Comparison of ENCODE assay signal across 18 cellular contexts in genomic region chr17:3448059-3448630, GRCh38. TPM values are rescaled to one million over a fixed set of nuclear protein-coding genes. Genes with fewer than 3 reads are reported as not detected.
DNase-seq lines count a peak whose midpoint lies in the region; ATAC-seq, FAIRE-seq and TF ChIP-seq lines count a peak whose summit lies in the region.
"Had no signal": no experiment of that assay in that cellular context is flagged by ENCODE, and none has a peak within 500 bp of the region (broad histone marks: within the 10 kb centered on the region; RNA-seq: fewer than 3 reads in every experiment).

No MANE protein-coding gene starts in this region.

- FAIRE-seq in A549 (lab: Jason Lieb, UNC) = peak; percentile 43
- FAIRE-seq: A204.1 had no signal

- ATAC-seq in A549 (peak; percentile 56 to 60; a peak in 4 of 6 replicates), left colon (peak; percentile 91), omental fat pad (ENCODE audit: low FRiP score) (no peak)

- no peaks in the 10 kb centered on the region for H3K9me3 Mint-ChIP-seq in activated CD4-positive, alpha-beta memory T cell treated with anti-CD3 and anti-CD28 coated beads for 36 hours
- H3K9me3 Mint-ChIP-seq: H9 had no signal

- TF ChIP-seq RAD21 in A549 (conservative IDR thresholded peaks at IDR 0.05 in 1 of 2, IDR thresholded peaks at IDR 0.05 in 1 of 2) = no peak

- no peaks in the 10 kb centered on the region for H3K36me3 Mint-ChIP-seq in activated CD4-positive, alpha-beta memory T cell treated with anti-CD3 and anti-CD28 coated beads for 36 hours
- H3K36me3 Mint-ChIP-seq: CD4-positive, CD25-positive, alpha-beta regulatory T cell had no signal

- intact Hi-C loops in left colon (cut with DNase I, micrococcal nuclease) = no loop called here
- intact Hi-C loops in activated CD4-positive, alpha-beta memory T cell treated with anti-CD3 and anti-CD28 coated beads for 36 hours (cut with micrococcal nuclease) = no loop called here

- H3K4me1 Mint-ChIP-seq in activated CD4-positive, alpha-beta memory T cell treated with anti-CD3 and anti-CD28 coated beads for 36 hours (ENCODE audit: low read depth) = no peaks in the 10 kb centered on the region
- H3K4me1 Mint-ChIP-seq: CD4-positive, CD25-positive, alpha-beta regulatory T cell; H9 had no signal

- CTCF ChIA-PET in A549 (lab: Yijun Ruan, JAX) = no interaction called here
- CTCF ChIA-PET in activated CD4-positive, alpha-beta memory T cell treated with anti-CD3 and anti-CD28 coated beads for 36 hours (lab: Charles Lee) = no interaction called here

- no peak overlapping the region for H3K4me3 Mint-ChIP-seq in activated CD4-positive, alpha-beta memory T cell treated with anti-CD3 and anti-CD28 coated beads for 36 hours
- H3K4me3 Mint-ChIP-seq: CD4-positive, CD25-positive, alpha-beta regulatory T cell; H9 had no signal

- H3K4me3 ChIP-seq in A549 (no peak overlapping the region), Loucy (ENCODE audit: low read length, poor library complexity, severe bottlenecking) (no peak overlapping the region), cardiac fibroblast (replicated peaks in 1 of 2; ENCODE audit: low read depth in 2 of 2, low read length in 2 of 2) (no peak overlapping the region), hepatocyte (no peak overlapping the region)
- H3K4me3 ChIP-seq: SJSA1 had no signal

- H3K27me3 Mint-ChIP-seq in activated CD4-positive, alpha-beta memory T cell treated with anti-CD3 and anti-CD28 coated beads for 36 hours = peaks cover 11% of the 10 kb centered on the region

- H3K9me3 ChIP-seq in A549 = no peaks in the 10 kb centered on the region
- no peaks in the 10 kb centered on the region for H3K9me3 ChIP-seq in Loucy (ENCODE audit: insufficient read depth, low read depth, low read length)
- no peaks in the 10 kb centered on the region for H3K9me3 ChIP-seq in hepatocyte (ENCODE audit: low read depth)
- H3K9me3 ChIP-seq: SJSA1 had no signal

- TF ChIP-seq POLR2A in A549 (IDR thresholded peaks at IDR 0.05; ENCODE audit: low read length) = no peak

- H3K9ac ChIP-seq in Loucy (ENCODE audit: low read depth, low read length, poor library complexity, severe bottlenecking) = no peak overlapping the region

- POLR2A ChIA-PET in A549 (lab: Yijun Ruan, JAX) = no interaction called here
- POLR2A ChIA-PET in activated CD4-positive, alpha-beta memory T cell treated with anti-CD3 and anti-CD28 coated beads for 36 hours (lab: Charles Lee) = no interaction called here

- H4K20me1 ChIP-seq in Loucy (ENCODE audit: insufficient read depth, low read length, poor library complexity, severe bottlenecking) (no peaks in the 10 kb centered on the region), hepatocyte (ENCODE audit: insufficient read depth, poor library complexity, severe bottlenecking) (no peaks in the 10 kb centered on the region)

- TF ChIP-seq EP300 in A549 (IDR thresholded peaks at IDR 0.05) = no peak

- H3K27ac ChIP-seq in A549 (no peak overlapping the region), hepatocyte (no peak overlapping the region)
- H3K27ac ChIP-seq: HL-60, SJSA1 had no signal

- H3K9me2 ChIP-seq in Loucy (replicated peaks; ENCODE audit: low read depth, low read length) = no peaks in the 10 kb centered on the region
- H3K9me2 ChIP-seq in hepatocyte (replicated peaks; ENCODE audit: insufficient read depth) = no peaks in the 10 kb centered on the region

- H2AFZ ChIP-seq in Loucy (ENCODE audit: low read length) (peak overlapping the region; percentile 26; the same call in 1 of the 2 replicates), hepatocyte (no peak overlapping the region)

- TF ChIP-seq CTCF in A549 (IDR thresholded peaks at IDR 0.05) (no peak), Loucy (conservative IDR thresholded peaks at IDR 0.05; ENCODE audit: low read length) (no peak), cardiac fibroblast (IDR thresholded peaks at IDR 0.05; ENCODE audit: low read depth, low read length) (no peak), hepatocyte (IDR thresholded peaks at IDR 0.05; ENCODE audit: poor library complexity) (no peak), omental fat pad (IDR thresholded peaks at IDR 0.05) (no peak)

- WGBS in A549 (ENCODE audit: missing lambda C conversion rate) = 17% methylated on average over 2 of the region's 2 CpGs
- WGBS in hepatocyte (ENCODE audit: low lambda C conversion rate, missing lambda C conversion rate) = 49% methylated on average over 2 of the region's 2 CpGs

- no peak overlapping the region for H3K4me2 ChIP-seq in A549
- H3K4me2 ChIP-seq in Loucy (ENCODE audit: low read depth, low read length, poor library complexity, severe bottlenecking) = no peak overlapping the region
- no peak overlapping the region for H3K4me2 ChIP-seq in hepatocyte

- H3K36me3 ChIP-seq in Loucy (ENCODE audit: insufficient read depth, low read length) (no peaks in the 10 kb centered on the region), hepatocyte (replicated peaks; ENCODE audit: insufficient read depth, low read depth) (no peaks in the 10 kb centered on the region)
- H3K36me3 ChIP-seq: SJSA1 had no signal

- H3K27ac Mint-ChIP-seq in activated CD4-positive, alpha-beta memory T cell treated with anti-CD3 and anti-CD28 coated beads for 36 hours = no peak overlapping the region
- H3K27ac Mint-ChIP-seq: CD4-positive, CD25-positive, alpha-beta regulatory T cell; H9 had no signal

- no peaks in the 10 kb centered on the region for H3K27me3 ChIP-seq in Loucy (ENCODE audit: insufficient read depth, low read length, poor library complexity, severe bottlenecking)
- H3K27me3 ChIP-seq in hepatocyte = no peaks in the 10 kb centered on the region
- H3K27me3 ChIP-seq: SJSA1 had no signal

- no peaks in the 10 kb centered on the region for H3K79me2 ChIP-seq in Loucy (ENCODE audit: insufficient read depth, low read length)
- H3K79me2 ChIP-seq in hepatocyte = no peaks in the 10 kb centered on the region

- H3F3A ChIP-seq in Loucy (ENCODE audit: low read depth) = no peaks in the 10 kb centered on the region

- DNase-seq in A549 (ENCODE audit: low read depth in 1 of 2, low spot score in 1 of 2) (peak in 1 of 2 experiments; percentile 5), cardiac fibroblast (ENCODE audit: low read depth in 2 of 2) (peak; percentile 3 to 27), left colon (no peak), ureter (ENCODE audit: low spot score) (no peak), hepatocyte (ENCODE audit: low spot score) (no peak), omental fat pad (ENCODE audit: low spot score) (no peak)
- no peak for DNase-seq in activated CD4-positive, alpha-beta memory T cell treated with anti-CD3 and anti-CD28 coated beads for 36 hours
- DNase-seq: Calu3, NCI-H1930, NCI-H2171, NCI-H446 treated with DMSO at 0.1 percent for 48 hours had no signal

- H3K4me1 ChIP-seq in A549 (no peaks in the 10 kb centered on the region), Loucy (ENCODE audit: insufficient read depth, low read length, poor library complexity, severe bottlenecking) (no peaks in the 10 kb centered on the region), hepatocyte (ENCODE audit: insufficient read depth) (peaks cover 4% of the 10 kb centered on the region)
- H3K4me1 ChIP-seq: SJSA1 had no signal

RNA-seq across cellular contexts. Expression of gene OR1E2, which starts 14.5 kb away (rescaled TPM):
- polyA plus RNA-seq in A549 (2011; rRNA removed) = not detected in 2 replicates
- not detected in 2 replicates for polyA plus RNA-seq in A549 (2012; cell fraction: cytosol; rRNA removed)
- not detected in 2 replicates for polyA plus RNA-seq in A549 (2012; cell fraction: nucleus; rRNA removed)
- not detected in 3 replicates for polyA plus RNA-seq in A549 (2017; fragmentation: RNase III; extraction: RNeasy Plus Mini Kit Qiagen cat#74134 plus additional on column Dnase treatment)
- not detected in 2 replicates for polyA minus RNA-seq in A549 (2011; rRNA and poly(A)+ RNA removed)
- total RNA-seq in left colon = not detected
- total RNA-seq in ureter = not detected
- total RNA-seq in activated CD4-positive, alpha-beta memory T cell treated with anti-CD3 and anti-CD28 coated beads for 36 hours = not detected
- not detected in 2 replicates for total RNA-seq in hepatocyte
- polyA plus RNA-seq in hepatocyte = not detected in 2 replicates
- total RNA-seq in omental fat pad = not detected
- total RNA-seq: Calu3; CD4-positive, CD25-positive, alpha-beta regulatory T cell; H9; LHCN-M2; SJSA1 had no signal
- polyA plus RNA-seq: CD4-positive, CD25-positive, alpha-beta regulatory T cell had no signal

RNA-seq across cellular contexts. Expression of gene SPATA22, which starts 23.5 kb away (rescaled TPM):
- not detected in 2 replicates for polyA plus RNA-seq in A549 (2011; rRNA removed)
- not detected in 2 replicates for polyA plus RNA-seq in A549 (2012; cell fraction: cytosol; rRNA removed)
- polyA plus RNA-seq in A549 (2012; cell fraction: nucleus; rRNA removed) = not detected in 2 replicates
- not detected in 3 replicates for polyA plus RNA-seq in A549 (2017; fragmentation: RNase III; extraction: RNeasy Plus Mini Kit Qiagen cat#74134 plus additional on column Dnase treatment)
- polyA minus RNA-seq in A549 (2011; rRNA and poly(A)+ RNA removed) = not detected in 2 replicates
- not detected for total RNA-seq in left colon
- total RNA-seq in ureter = not detected
- total RNA-seq in activated CD4-positive, alpha-beta memory T cell treated with anti-CD3 and anti-CD28 coated beads for 36 hours = not detected
- total RNA-seq in hepatocyte = not detected in 2 replicates
- not detected in 2 replicates for polyA plus RNA-seq in hepatocyte
- total RNA-seq in omental fat pad = 1 to 10 TPM in 1 of 4 donors, under 1 TPM in 1, not detected in 2; 0.93 to 1.8 TPM
- total RNA-seq: Calu3; CD4-positive, CD25-positive, alpha-beta regulatory T cell; H9; LHCN-M2; SJSA1 had no signal

RNA-seq across cellular contexts. Expression of gene ASPA, which starts 27.7 kb away (rescaled TPM):
- polyA plus RNA-seq in A549 (2011; rRNA removed) = not detected in 2 replicates
- polyA plus RNA-seq in A549 (2012; cell fraction: cytosol; rRNA removed) = not detected in 2 replicates
- polyA plus RNA-seq in A549 (2012; cell fraction: nucleus; rRNA removed) = not detected in 2 replicates
- not detected in 3 replicates for polyA plus RNA-seq in A549 (2017; fragmentation: RNase III; extraction: RNeasy Plus Mini Kit Qiagen cat#74134 plus additional on column Dnase treatment)
- polyA minus RNA-seq in A549 (2011; rRNA and poly(A)+ RNA removed) = not detected in 2 replicates
- 1 to 10 TPM; 1.0 to 3.1 TPM for total RNA-seq in left colon
- 15.3 TPM for total RNA-seq in ureter
- not detected for total RNA-seq in activated CD4-positive, alpha-beta memory T cell treated with anti-CD3 and anti-CD28 coated beads for 36 hours
- total RNA-seq in hepatocyte = 0.27 and 1.2 TPM in 2 replicates
- polyA plus RNA-seq in hepatocyte = 0.08 and 0.66 TPM in 2 replicates
- total RNA-seq in omental fat pad = 10 to 100 TPM in 1 of 4 donors, 1 to 10 TPM in 3; 4.5 to 14.7 (median 6.2) TPM
- total RNA-seq: Calu3; CD4-positive, CD25-positive, alpha-beta regulatory T cell; H9 had no signal
- polyA plus RNA-seq: CD4-positive, CD25-positive, alpha-beta regulatory T cell had no signal

RNA-seq across cellular contexts. Expression of gene OR3A3, which starts 37.0 kb away (rescaled TPM):
- polyA plus RNA-seq in A549 (2011; rRNA removed) (not detected in 2 replicates), A549 (2017; fragmentation: RNase III; extraction: RNeasy Plus Mini Kit Qiagen cat#74134 plus additional on column Dnase treatment) (not detected in 3 replicates), hepatocyte (not detected in 2 replicates)
- not detected in 2 replicates for polyA plus RNA-seq in A549 (2012; cell fraction: cytosol; rRNA removed)
- not detected in 2 replicates for polyA plus RNA-seq in A549 (2012; cell fraction: nucleus; rRNA removed)
- polyA minus RNA-seq in A549 (2011; rRNA and poly(A)+ RNA removed) = not detected in 2 replicates
- total RNA-seq in left colon (not detected), ureter (not detected), hepatocyte (not detected in 2 replicates), omental fat pad (not detected)
- total RNA-seq in activated CD4-positive, alpha-beta memory T cell treated with anti-CD3 and anti-CD28 coated beads for 36 hours = not detected
- total RNA-seq: Calu3; CD4-positive, CD25-positive, alpha-beta regulatory T cell; H9; LHCN-M2; SJSA1 had no signal
- polyA plus RNA-seq: CD4-positive, CD25-positive, alpha-beta regulatory T cell had no signal

RNA-seq across cellular contexts. Expression of gene OR1E1, which starts 49.9 kb away (rescaled TPM):
- polyA plus RNA-seq in A549 (2011; rRNA removed) (not detected in 2 replicates), A549 (2017; fragmentation: RNase III; extraction: RNeasy Plus Mini Kit Qiagen cat#74134 plus additional on column Dnase treatment) (not detected in 3 replicates), hepatocyte (not detected in 2 replicates)
- not detected in 2 replicates for polyA plus RNA-seq in A549 (2012; cell fraction: cytosol; rRNA removed)
- not detected in 2 replicates for polyA plus RNA-seq in A549 (2012; cell fraction: nucleus; rRNA removed)
- polyA minus RNA-seq in A549 (2011; rRNA and poly(A)+ RNA removed) = not detected in 2 replicates
- total RNA-seq in left colon (not detected), ureter (not detected), hepatocyte (not detected in 2 replicates), omental fat pad (not detected)
- not detected for total RNA-seq in activated CD4-positive, alpha-beta memory T cell treated with anti-CD3 and anti-CD28 coated beads for 36 hours
- total RNA-seq: Calu3; CD4-positive, CD25-positive, alpha-beta regulatory T cell; H9; LHCN-M2; SJSA1 had no signal
- polyA plus RNA-seq: CD4-positive, CD25-positive, alpha-beta regulatory T cell had no signal

Comparison
In these comparisons a context has a peak if more than half of its experiments do, and no peak if none do; other contexts are left out.
1. DNase-seq: peak in cardiac fibroblast (2 of 2); none in left colon (0 of 2), ureter (single experiment), activated CD4-positive, alpha-beta memory T cell treated with anti-CD3 and anti-CD28 coated beads for 36 hours (single experiment), hepatocyte (single experiment) and omental fat pad (single experiment).